ENCODE assay signal across 1 cellular context in genomic region chr2:191013617-191013875, GRCh38.
TF ChIP-seq lines count a peak whose summit lies in the region.

No MANE protein-coding gene starts in this region.

TF ChIP-seq in GM23338, 12 proteins besides CTCF, POLR2A, EP300 and RAD21 (continued from another document):
- TF ChIP-seq ZNF462 (CRISPR knock-in tag; IDR thresholded peaks at IDR 0.05), result no peak
